Comparison of ENCODE assay signal across 20 cellular contexts in genomic region chr20:38334016-38334415, GRCh38. TPM values are rescaled to one million over a fixed set of nuclear protein-coding genes. Genes with fewer than 3 reads are reported as not detected.
DNase-seq lines count a peak whose midpoint lies in the region; FAIRE-seq and TF ChIP-seq lines count a peak whose summit lies in the region.
"Had no signal": no experiment of that assay in that cellular context is flagged by ENCODE, and none has a peak within 500 bp of the region (broad histone marks: within the 10 kb centered on the region; RNA-seq: fewer than 3 reads in every experiment).

No MANE protein-coding gene starts in this region.

- peak overlapping the region; percentile 11 for H3K27ac ChIP-seq in AG04450 (ENCODE audit: low read depth, low read length)
- no peak overlapping the region for H3K27ac ChIP-seq in astrocyte (ENCODE audit: low read depth, low read length)
- H3K27ac ChIP-seq: 22Rv1, A549, BLaER1 had no signal

- no peaks in the 10 kb centered on the region for H3K79me2 ChIP-seq in astrocyte (ENCODE audit: insufficient read depth, low read length)

- CTCF ChIA-PET in AG04450 (lab: Charles Lee): no interaction called here

- peaks cover 2% of the 10 kb centered on the region for H3K36me3 Mint-ChIP-seq in astrocyte (ENCODE audit: low read depth, unreplicated experiment)
- H3K36me3 Mint-ChIP-seq in nephron progenitor cell (ENCODE audit: low read depth): no peaks in the 10 kb centered on the region
- H3K36me3 Mint-ChIP-seq: CD4-positive, alpha-beta memory T cell had no signal

- H3K9me3 Mint-ChIP-seq in astrocyte (ENCODE audit: unreplicated experiment): peaks cover 10% of the 10 kb centered on the region
- peaks cover 8% of the 10 kb centered on the region for H3K9me3 Mint-ChIP-seq in nephron progenitor cell

- no peak for TF ChIP-seq CTCF in AG04450 (IDR thresholded peaks at IDR 0.05; ENCODE audit: low read depth, low read length)
- no peak for TF ChIP-seq CTCF in astrocyte (IDR thresholded peaks at IDR 0.05; ENCODE audit: insufficient read depth, low read depth, low read length)
- TF ChIP-seq CTCF in nephron progenitor cell (IDR thresholded peaks at IDR 0.05): no peak

- H3K4me3 Mint-ChIP-seq in astrocyte (ENCODE audit: unreplicated experiment) (no peak overlapping the region), nephron progenitor cell (no peak overlapping the region)
- H3K4me3 Mint-ChIP-seq: CD14-positive monocyte; CD4-positive, alpha-beta memory T cell; CD4-positive, CD25-positive, alpha-beta regulatory T cell; CD8-positive, alpha-beta memory T cell had no signal

- no peak for FAIRE-seq in astrocyte (lab: Jason Lieb, UNC)
- FAIRE-seq: GM12891, GM19239 had no signal

- no peaks in the 10 kb centered on the region for H4K20me1 ChIP-seq in astrocyte (ENCODE audit: insufficient read depth, low read length)
- H4K20me1 ChIP-seq: BLaER1 had no signal

- no peaks in the 10 kb centered on the region for H3K36me3 ChIP-seq in astrocyte (ENCODE audit: insufficient read depth, low read length)
- H3K36me3 ChIP-seq: BE2C, BLaER1 had no signal

- no peaks in the 10 kb centered on the region for H3K4me1 Mint-ChIP-seq in astrocyte (ENCODE audit: low read depth, unreplicated experiment)
- H3K4me1 Mint-ChIP-seq in nephron progenitor cell: peaks cover 12% of the 10 kb centered on the region
- H3K4me1 Mint-ChIP-seq: CD14-positive monocyte; CD4-positive, alpha-beta memory T cell; CD4-positive, CD25-positive, alpha-beta regulatory T cell; CD8-positive, alpha-beta memory T cell had no signal

- H3K9ac ChIP-seq in astrocyte (ENCODE audit: low read length): no peak overlapping the region
- H3K9ac ChIP-seq: BLaER1 had no signal

- DNase-seq in AG04450 (ENCODE audit: low read depth, low spot score) (no peak), astrocyte (ENCODE audit: low read depth) (peak; percentile 73), nephron progenitor cell (no peak), RPMI8226 (no peak), DMS 273 treated with DMSO at 0.1 percent for 48 hours (lab: John Stamatoyannopoulos, UW) (no peak)
- DNase-seq: BE2C; C1 segment of cervical spinal cord; CD4-positive, alpha-beta memory T cell; CD4-positive, CD25-positive, alpha-beta regulatory T cell; CD8-positive, alpha-beta memory T cell; COR-L47; DMS79 treated with DMSO at 0.1 percent for 48 hours; GF-D8 had no signal

- H3K27ac Mint-ChIP-seq in astrocyte (ENCODE audit: unreplicated experiment): no peak overlapping the region
- H3K27ac Mint-ChIP-seq in nephron progenitor cell: peak overlapping the region; percentile 49
- H3K27ac Mint-ChIP-seq: CD14-positive monocyte; CD4-positive, alpha-beta memory T cell; CD4-positive, CD25-positive, alpha-beta regulatory T cell; CD8-positive, alpha-beta memory T cell had no signal

- H2AFZ ChIP-seq in astrocyte (ENCODE audit: low read depth, low read length): no peak overlapping the region

- POLR2A ChIA-PET in AG04450 (lab: Yijun Ruan, JAX): no interaction called here

- H3K9me3 ChIP-seq in AG04450 (ENCODE audit: control insufficient read depth, insufficient read depth, low read length) (peaks cover 7% of the 10 kb centered on the region), astrocyte (ENCODE audit: insufficient read depth, low read depth, low read length) (peaks cover 7% of the 10 kb centered on the region)
- H3K9me3 ChIP-seq: BE2C had no signal

- H3K4me1 ChIP-seq in astrocyte (ENCODE audit: insufficient read depth, low read length): no peaks in the 10 kb centered on the region
- H3K4me1 ChIP-seq: A549, BE2C had no signal

- H3K4me3 ChIP-seq in AG04450 (ENCODE audit: low read depth, low read length) (no peak overlapping the region), astrocyte (ENCODE audit: insufficient read depth, low read depth, low read length) (no peak overlapping the region)
- H3K4me3 ChIP-seq: A549, BLaER1 had no signal

- no peak overlapping the region for H3K4me2 ChIP-seq in astrocyte (ENCODE audit: low read length)
- H3K4me2 ChIP-seq: A549, BLaER1 had no signal

- peaks cover 50% of the 10 kb centered on the region for H3K27me3 Mint-ChIP-seq in astrocyte (ENCODE audit: low read depth, unreplicated experiment)
- H3K27me3 Mint-ChIP-seq in nephron progenitor cell (ENCODE audit: low read depth, poor library complexity): peaks cover 28% of the 10 kb centered on the region

- H3K27me3 ChIP-seq in AG04450 (ENCODE audit: control insufficient read depth, insufficient read depth, low read length) (peaks cover 25% of the 10 kb centered on the region), astrocyte (ENCODE audit: insufficient read depth, low read length) (peaks cover 22% of the 10 kb centered on the region)
- H3K27me3 ChIP-seq: BE2C, BLaER1 had no signal

RNA-seq across cellular contexts. Expression of gene LBP, which starts 12.3 kb away (rescaled TPM):
- polyA plus RNA-seq in AG04450 (2011; rRNA removed): not detected in 2 replicates
- polyA minus RNA-seq in AG04450 (2011; rRNA and poly(A)+ RNA removed): not detected in 2 replicates
- total RNA-seq in astrocyte: not detected in 2 replicates
- total RNA-seq: A172; CD4-positive, alpha-beta memory T cell; CD4-positive, CD25-positive, alpha-beta regulatory T cell; CD8-positive, alpha-beta memory T cell had no signal
- polyA plus RNA-seq: CD14-positive monocyte; CD4-positive, alpha-beta memory T cell; CD4-positive, CD25-positive, alpha-beta regulatory T cell; CD8-positive, alpha-beta memory T cell had no signal

RNA-seq across cellular contexts. Expression of gene BPI, which starts 30.1 kb away (rescaled TPM):
- 0.04 and 0.12 TPM in 2 replicates for polyA plus RNA-seq in AG04450 (2011; rRNA removed)
- polyA minus RNA-seq in AG04450 (2011; rRNA and poly(A)+ RNA removed): 0.32 TPM in 1 of 2 replicates, not detected in the other
- not detected in 2 replicates for total RNA-seq in astrocyte
- total RNA-seq: A172; CD4-positive, alpha-beta memory T cell; CD4-positive, CD25-positive, alpha-beta regulatory T cell; CD8-positive, alpha-beta memory T cell had no signal
- polyA plus RNA-seq: A549; CD4-positive, alpha-beta memory T cell; CD4-positive, CD25-positive, alpha-beta regulatory T cell; CD8-positive, alpha-beta memory T cell had no signal
